Comparison of ENCODE assay signal across 17 cellular contexts in genomic region chr3:65493371-65493882, GRCh38.
A peak's percentile ranks its signal among the peaks of the same experiment; 100 is the strongest.
DNase-seq lines count a peak whose midpoint lies in the region; ATAC-seq, FAIRE-seq and TF ChIP-seq lines count a peak whose summit lies in the region.
"Had no signal": no experiment of that assay in that cellular context is flagged by ENCODE, and none has a peak within 500 bp of the region (broad histone marks: within the 10 kb centered on the region; RNA-seq: fewer than 3 reads in every experiment).

No MANE protein-coding gene starts in this region.

- peaks cover 33% of the 10 kb centered on the region for H3K36me3 Mint-ChIP-seq in nephron progenitor cell (ENCODE audit: low read depth)
- H3K36me3 Mint-ChIP-seq: CD4-positive, alpha-beta memory T cell; T-cell had no signal

- CTCF ChIA-PET in K562 (lab: Yijun Ruan, JAX; ENCODE audit: low intra/inter-chr PET ratio) = no interaction called here

- H3K27me3 ChIP-seq in K562 (ENCODE audit: control insufficient read depth in 2 of 2, insufficient read depth in 2 of 2, low read length in 2 of 2) = no peaks in the 10 kb centered on the region

- peaks cover 25% of the 10 kb centered on the region for H3K79me2 ChIP-seq in K562 (ENCODE audit: control insufficient read depth, insufficient read depth, low read length)

- intact Hi-C loops in K562 (cut with micrococcal nuclease) = no loop called here

- H3K4me2 ChIP-seq in K562 (ENCODE audit: insufficient read depth, low read length) = no peak overlapping the region
- H3K4me2 ChIP-seq: A549 had no signal

- 87% methylated on average over 8 of the region's 8 CpGs for WGBS in K562 (ENCODE audit: insufficient coverage, low coverage, missing lambda C conversion rate)

- H3K27ac Mint-ChIP-seq in nephron progenitor cell = peak overlapping the region; percentile 56
- H3K27ac Mint-ChIP-seq: CD4-positive, alpha-beta memory T cell; T-cell had no signal

- H3K9me3 ChIP-seq in K562 (replicated peaks; ENCODE audit: control insufficient read depth, insufficient read depth, low read depth, low read length) = no peaks in the 10 kb centered on the region
- H3K9me3 ChIP-seq: A549, HAP-1 had no signal

- no peaks in the 10 kb centered on the region for H3K9me1 ChIP-seq in K562 (ENCODE audit: control insufficient read depth, insufficient read depth, low read length)

- POLR2A ChIA-PET in K562 (lab: Yijun Ruan, JAX) = no interaction called here

- no peak for TF ChIP-seq EP300 in K562 (IDR thresholded peaks at IDR 0.05; ENCODE audit: low read length)

- in situ Hi-C loops in K562 (cut with MboI) = no loop called here

- no peak for TF ChIP-seq CTCF in K562 (IDR thresholded peaks at IDR 0.05 in 2 of 3, conservative IDR thresholded peaks at IDR 0.05 in 1 of 3; ENCODE audit: insufficient read depth in 2 of 3, low read depth in 1 of 3, low read length in 3 of 3)
- no peak for TF ChIP-seq CTCF in nephron progenitor cell (IDR thresholded peaks at IDR 0.05)

- peaks cover 43% of the 10 kb centered on the region for H3K4me1 Mint-ChIP-seq in nephron progenitor cell
- H3K4me1 Mint-ChIP-seq: CD4-positive, alpha-beta memory T cell; T-cell had no signal

- peak; percentile 69 for DNase-seq in NCI-H748 (lab: John Stamatoyannopoulos, UW; ENCODE audit: unreplicated experiment)
- DNase-seq in NCI-H748 treated with DMSO at 0.1 percent for 48 hours (lab: John Stamatoyannopoulos, UW) = no peak
- no peak for DNase-seq in K562 (ENCODE audit: extremely low read depth in 1 of 4, low spot score in 3 of 4)
- DNase-seq in nephron progenitor cell = no peak
- no peak for DNase-seq in left lobe of liver (ENCODE audit: low spot score)
- DNase-seq: CD4-positive, alpha-beta memory T cell; NCI-H1105; NCI-H1694 treated with DMSO at 0.1 percent for 48 hours; PC-3; RPMI8226; SHP77 treated with DMSO at 0.1 percent for 48 hours; T-cell had no signal

- TF ChIP-seq POLR2A in K562 (conservative IDR thresholded peaks at IDR 0.05) = no peak

- no peak overlapping the region for H3K4me3 Mint-ChIP-seq in nephron progenitor cell
- H3K4me3 Mint-ChIP-seq: CD4-positive, alpha-beta memory T cell; T-cell had no signal

- H3K9me3 Mint-ChIP-seq in nephron progenitor cell = no peaks in the 10 kb centered on the region

- H3K4me3 ChIP-seq in K562 = no peak overlapping the region
- H3K4me3 ChIP-seq: A549, HAP-1 had no signal

- no peak overlapping the region for H3K27ac ChIP-seq in K562 (ENCODE audit: extremely low read depth, low read depth, low read length)
- H3K27ac ChIP-seq: A549 had no signal

- no peak overlapping the region for H2AFZ ChIP-seq in K562 (ENCODE audit: low read depth, low read length)

- H4K20me1 ChIP-seq in K562 (replicated peaks; ENCODE audit: control insufficient read depth, insufficient read depth, low read length) = no peaks in the 10 kb centered on the region

- no peak for ATAC-seq in K562
- ATAC-seq in GM19023 (IDR thresholded peaks at IDR 0.05; ENCODE audit: unreplicated experiment) = no peak
- ATAC-seq in GM19351 (IDR thresholded peaks at IDR 0.05; ENCODE audit: unreplicated experiment) = no peak
- ATAC-seq in left lobe of liver = no peak
- ATAC-seq: A549, PC-3, SK-N-SH treated with all-trans-retinoic acid at 6 μM for 48 hours, T-cell had no signal

- TF ChIP-seq RAD21 in K562 (CRISPR knock-in tag; conservative IDR thresholded peaks at IDR 0.05 in 1 of 2, IDR thresholded peaks at IDR 0.05 in 1 of 2) = no peak

- BruUV-seq in K562 (replicated peaks; lab: Mats Ljungman, UMichigan) = no TSS peak

- peaks cover 30% of the 10 kb centered on the region; the same call in 1 of the 3 replicates for H3K36me3 ChIP-seq in K562 (ENCODE audit: control insufficient read depth, insufficient read depth, low read length)
- H3K36me3 ChIP-seq: HAP-1 had no signal

- peaks cover 0 to under 1% of the 10 kb centered on the region in 2 experiments; a peak in 2 of 5 replicates for H3K4me1 ChIP-seq in K562 (replicated peaks in 1 of 2; ENCODE audit: control insufficient read depth in 2 of 2, insufficient read depth in 2 of 2, low read length in 2 of 2)
- H3K4me1 ChIP-seq: A549, HAP-1 had no signal

- no peak overlapping the region for H3K9ac ChIP-seq in K562 (ENCODE audit: insufficient read depth in 1 of 2, low read depth in 2 of 2, low read length in 2 of 2)

- peak; percentile 6 for FAIRE-seq in K562 (lab: Jason Lieb, UNC)
- FAIRE-seq: A549 had no signal

- no peaks in the 10 kb centered on the region for H3K27me3 Mint-ChIP-seq in nephron progenitor cell (ENCODE audit: low read depth, poor library complexity)
- H3K27me3 Mint-ChIP-seq: CD4-positive, alpha-beta memory T cell; T-cell had no signal

TF ChIP-seq in K562, 482 proteins besides CTCF, POLR2A, EP300 and RAD21:
- TF ChIP-seq PHB2 (IDR thresholded peaks at IDR 0.05; ENCODE audit: low read depth) (no peak), RCOR1 (IDR thresholded peaks at IDR 0.05; ENCODE audit: borderline replicate concordance in 1 of 2, low read depth in 2 of 2, low read length in 2 of 2) (no peak), ETV1 (tag; conservative IDR thresholded peaks at IDR 0.05; ENCODE audit: low read depth) (no peak), ESRRB (CRISPR knock-in tag; IDR thresholded peaks at IDR 0.05; ENCODE audit: borderline replicate concordance) (no peak), ZNF274 (IDR thresholded peaks at IDR 0.05; ENCODE audit: borderline replicate concordance, low read depth, low read length) (no peak), ZNF263 (CRISPR knock-in tag; IDR thresholded peaks at IDR 0.05; ENCODE audit: borderline replicate concordance) (no peak), TFAP4 (CRISPR knock-in tag; IDR thresholded peaks at IDR 0.05; ENCODE audit: borderline replicate concordance) (no peak), NFXL1 (CRISPR knock-in tag; IDR thresholded peaks at IDR 0.05) (no peak), ILF3 (IDR thresholded peaks at IDR 0.05; ENCODE audit: borderline replicate concordance) (no peak), TAF1 (IDR thresholded peaks at IDR 0.05; ENCODE audit: control insufficient read depth, extremely low read depth, insufficient read depth, low read length, severe bottlenecking) (no peak), FOXP1 (CRISPR knock-in tag; IDR thresholded peaks at IDR 0.05) (no peak), ARNT (IDR thresholded peaks at IDR 0.05) (no peak)
